9 cellular contexts compared by ENCODE assay signal in genomic region chr19:13095393-13095784, GRCh38. TPM values are rescaled to one million over a fixed set of nuclear protein-coding genes. Genes with fewer than 3 reads are reported as not detected.
DNase-seq lines count a peak whose midpoint lies in the region; ATAC-seq, FAIRE-seq and TF ChIP-seq lines count a peak whose summit lies in the region.
"Had no signal": no experiment of that assay in that cellular context is flagged by ENCODE, and none has a peak within 500 bp of the region (broad histone marks: within the 10 kb centered on the region; RNA-seq: fewer than 3 reads in every experiment).

No MANE protein-coding gene starts in this region.

- H3K36me3 ChIP-seq in kidney (ENCODE audit: control insufficient read depth in 1 of 2, insufficient read depth in 2 of 2, low read length in 2 of 2), result no peaks in the 10 kb centered on the region

- CTCF ChIA-PET in activated naive CD4-positive, alpha-beta T cell treated with anti-CD3 and anti-CD28 coated beads for 36 hours (lab: Charles Lee), result interaction anchor here (0.6 to 6.7 kb wide), 9 partner anchors 10 to 135 kb away, joined by 3 to 92 read pairs (median 18); no protein-coding TSS in a partner anchor
- CTCF ChIA-PET in WTC11 (lab: Charles Lee), result interaction anchor here (0.6 to 9.2 kb wide), 23 partner anchors 9 to 248 kb away, joined by 3 to 276 read pairs (median 11); partner anchors contain the start of genes IER2, NACC1, STX10 and TRMT1

- POLR2A ChIA-PET in WTC11 (lab: Charles Lee), result interaction anchor here (0.7 to 1.6 kb wide), 3 partner anchors 57 to 210 kb away, joined by 3 to 5 read pairs (median 3); no protein-coding TSS in a partner anchor

- ATAC-seq in WTC11 (peak; percentile 30), HG03097 (IDR thresholded peaks at IDR 0.05; ENCODE audit: low FRiP score, unreplicated experiment) (no peak), HG03439 (IDR thresholded peaks at IDR 0.05; ENCODE audit: unreplicated experiment) (no peak)

- no peak overlapping the region for H3K9ac ChIP-seq in kidney (ENCODE audit: low read length in 2 of 2)

- H3K27ac ChIP-seq in kidney (ENCODE audit: low read depth in 2 of 2, low read length in 2 of 2), result no peak overlapping the region

- no peaks in the 10 kb centered on the region for H3K9me3 Mint-ChIP-seq in activated naive CD4-positive, alpha-beta T cell treated with anti-CD3 and anti-CD28 coated beads for 36 hours
- H3K9me3 Mint-ChIP-seq in WTC11 (no peaks in the 10 kb centered on the region), type B pancreatic cell (no peaks in the 10 kb centered on the region)

- H3K36me3 Mint-ChIP-seq in activated naive CD4-positive, alpha-beta T cell treated with anti-CD3 and anti-CD28 coated beads for 36 hours (ENCODE audit: low read depth), result peaks cover 2% of the 10 kb centered on the region
- H3K36me3 Mint-ChIP-seq in WTC11, result no peaks in the 10 kb centered on the region
- H3K36me3 Mint-ChIP-seq in type B pancreatic cell, result no peaks in the 10 kb centered on the region

- H3K4me1 ChIP-seq in kidney (ENCODE audit: control insufficient read depth in 1 of 2, insufficient read depth in 1 of 2, low read depth in 1 of 2, low read length in 2 of 2), result peaks cover 16 to 30% of the 10 kb centered on the region in 2 donors

- peaks cover 31% of the 10 kb centered on the region for H3K27me3 Mint-ChIP-seq in activated naive CD4-positive, alpha-beta T cell treated with anti-CD3 and anti-CD28 coated beads for 36 hours (ENCODE audit: low read depth)
- H3K27me3 Mint-ChIP-seq in WTC11 (ENCODE audit: low read depth), result peaks cover 71% of the 10 kb centered on the region
- H3K27me3 Mint-ChIP-seq in type B pancreatic cell, result peaks cover 74% of the 10 kb centered on the region

- FAIRE-seq in kidney (lab: Jason Lieb, UNC), result no peak

- TF ChIP-seq CTCF in WTC11 (IDR thresholded peaks at IDR 0.05) (no peak), kidney (IDR thresholded peaks at IDR 0.05; ENCODE audit: borderline replicate concordance, extremely low read depth, insufficient read depth) (no peak), type B pancreatic cell (conservative IDR thresholded peaks at IDR 0.05) (no peak)

- no peak overlapping the region for H3K27ac Mint-ChIP-seq in activated naive CD4-positive, alpha-beta T cell treated with anti-CD3 and anti-CD28 coated beads for 36 hours
- H3K27ac Mint-ChIP-seq in WTC11, result no peak overlapping the region
- H3K27ac Mint-ChIP-seq in type B pancreatic cell, result no peak overlapping the region

- DNase-seq in activated naive CD4-positive, alpha-beta T cell treated with anti-CD3 and anti-CD28 coated beads for 36 hours, result peak; percentile 12
- no peak for DNase-seq in activated naive CD4-positive, alpha-beta T cell treated with anti-CD3 and anti-CD28 coated beads, Interleukin-2, amount 50 U/mL, for 16 hours
- DNase-seq in WTC11 (ENCODE audit: low spot score) (peak; percentile 84), kidney (peak; percentile 84), type B pancreatic cell (ENCODE audit: extremely low spot score, unreplicated experiment) (no peak)
- DNase-seq in stimulated activated CD4-positive, alpha-beta T cell treated with anti-CD3 and anti-CD28 coated beads, Interleukin-15, amount 100 ng/mL, for 24 hours, result no peak
- DNase-seq: NCI-H1930 had no signal

- no peak overlapping the region for H3K4me3 Mint-ChIP-seq in activated naive CD4-positive, alpha-beta T cell treated with anti-CD3 and anti-CD28 coated beads for 36 hours
- H3K4me3 Mint-ChIP-seq in WTC11 (peak overlapping the region; percentile 89), type B pancreatic cell (peak overlapping the region; percentile 32)

- H3K9me3 ChIP-seq in kidney (ENCODE audit: control insufficient read depth in 1 of 2, low read length in 2 of 2), result no peaks in the 10 kb centered on the region

- intact Hi-C loops in activated naive CD4-positive, alpha-beta T cell treated with anti-CD3 and anti-CD28 coated beads for 36 hours (cut with micrococcal nuclease), result loop anchor here (2.0 to 5.0 kb wide), 2 partner anchors 35 to 213 kb away; partner anchors contain the start of gene DNASE2
- intact Hi-C loops in kidney (cut with DNase I), result loop anchor here (5.0 kb wide), 1 partner anchor 118 kb away; no protein-coding TSS in a partner anchor

- H3K4me1 Mint-ChIP-seq in activated naive CD4-positive, alpha-beta T cell treated with anti-CD3 and anti-CD28 coated beads for 36 hours (ENCODE audit: low read depth), result peaks cover 35% of the 10 kb centered on the region
- H3K4me1 Mint-ChIP-seq in WTC11 (peaks cover 38% of the 10 kb centered on the region), type B pancreatic cell (ENCODE audit: unreplicated experiment) (peaks cover 13% of the 10 kb centered on the region)

- peak overlapping the region in 1 of 2 donors; percentile 57 for H3K4me3 ChIP-seq in kidney (ENCODE audit: low read length in 2 of 2)

TF ChIP-seq in WTC11, 78 proteins besides CTCF, POLR2A, EP300 and RAD21 (continues in another document):
- no peak for TF ChIP-seq GABPB1 (CRISPR knock-in tag; IDR thresholded peaks at IDR 0.05)
- TF ChIP-seq ZNF317 (CRISPR knock-in tag; IDR thresholded peaks at IDR 0.05; ENCODE audit: borderline replicate concordance, low read depth), result no peak
- peak; percentile 60; the same call in 1 of the 2 replicates for TF ChIP-seq FOXP4 (CRISPR knock-in tag; IDR thresholded peaks at IDR 0.05)
- no peak for TF ChIP-seq NFYB (CRISPR knock-in tag; conservative IDR thresholded peaks at IDR 0.05; ENCODE audit: low read depth)
- no peak for TF ChIP-seq NFATC4 (CRISPR knock-in tag; IDR thresholded peaks at IDR 0.05)
- TF ChIP-seq GRHL2 (CRISPR knock-in tag; IDR thresholded peaks at IDR 0.05; ENCODE audit: insufficient replicate concordance, severe bottlenecking), result no peak
- TF ChIP-seq TCF7 (CRISPR knock-in tag; IDR thresholded peaks at IDR 0.05; ENCODE audit: low read depth), result no peak
- no peak for TF ChIP-seq USF2 (CRISPR knock-in tag; IDR thresholded peaks at IDR 0.05)

RNA-seq across cellular contexts. Expression of gene LYL1, which starts 7.3 kb away (rescaled TPM):
- 1 to 10 TPM; 1.8 to 2.2 TPM for total RNA-seq in activated naive CD4-positive, alpha-beta T cell treated with anti-CD3 and anti-CD28 coated beads for 36 hours
- total RNA-seq in WTC11 (2021) (0.60 to 1.2 TPM (median 0.66 TPM) in 3 replicates), kidney (13.8 TPM), type B pancreatic cell (ENCODE audit: low replicate concordance) (0.19 TPM in 1 of 2 replicates, not detected in the other)
- polyA plus RNA-seq in kidney (ENCODE audit: insufficient read depth, low read depth, low replicate concordance), result 8.5 TPM

RNA-seq across cellular contexts. Expression of gene TRMT1, which starts 21.2 kb away (rescaled TPM):
- total RNA-seq in activated naive CD4-positive, alpha-beta T cell treated with anti-CD3 and anti-CD28 coated beads for 36 hours, result 10 to 100 TPM; 55.8 to 59.6 TPM
- total RNA-seq in WTC11 (2021) (84.0 to 106 TPM (median 86.0 TPM) in 3 replicates), kidney (40.0 TPM), type B pancreatic cell (ENCODE audit: low replicate concordance) (48.1 and 69.7 TPM in 2 replicates)
- 22.7 TPM for polyA plus RNA-seq in kidney (ENCODE audit: insufficient read depth, low read depth, low replicate concordance)

RNA-seq across cellular contexts. Expression of gene NACC1, which starts 22.7 kb away (rescaled TPM):
- total RNA-seq in activated naive CD4-positive, alpha-beta T cell treated with anti-CD3 and anti-CD28 coated beads for 36 hours, result 10 to 100 TPM; 41.3 to 45.0 TPM
- 212 to 237 TPM (median 213 TPM) in 3 replicates for total RNA-seq in WTC11 (2021)
- total RNA-seq in kidney, result 46.1 TPM
- polyA plus RNA-seq in kidney (ENCODE audit: insufficient read depth, low read depth, low replicate concordance), result 16.7 TPM
- 66.8 and 77.9 TPM in 2 replicates for total RNA-seq in type B pancreatic cell (ENCODE audit: low replicate concordance)

RNA-seq across cellular contexts. Expression of gene STX10, which starts 54.8 kb away (rescaled TPM):
- 10 to 100 TPM; 48.3 to 48.9 TPM for total RNA-seq in activated naive CD4-positive, alpha-beta T cell treated with anti-CD3 and anti-CD28 coated beads for 36 hours
- total RNA-seq in WTC11 (2021) (53.7 to 56.9 TPM (median 54.6 TPM) in 3 replicates), kidney (39.5 TPM), type B pancreatic cell (ENCODE audit: low replicate concordance) (45.2 and 46.8 TPM in 2 replicates)
- 52.9 TPM for polyA plus RNA-seq in kidney (ENCODE audit: insufficient read depth, low read depth, low replicate concordance)

RNA-seq across cellular contexts. Expression of gene IER2, which starts 54.8 kb away (rescaled TPM):
- 100 to 1,000 TPM; 120 to 123 TPM for total RNA-seq in activated naive CD4-positive, alpha-beta T cell treated with anti-CD3 and anti-CD28 coated beads for 36 hours
- total RNA-seq in WTC11 (2021) (138 to 154 TPM (median 150 TPM) in 3 replicates), kidney (73.9 TPM), type B pancreatic cell (ENCODE audit: low replicate concordance) (103 and 322 TPM in 2 replicates)
- polyA plus RNA-seq in kidney (ENCODE audit: insufficient read depth, low read depth, low replicate concordance), result 96.7 TPM

Comparison
In these comparisons a context has a peak if more than half of its experiments do, and no peak if none do; other contexts are left out.
1. DNase-seq: peak in activated naive CD4-positive, alpha-beta T cell treated with anti-CD3 and anti-CD28 coated beads for 36 hours (single experiment), WTC11 (single experiment) and kidney (single experiment); none in activated naive CD4-positive, alpha-beta T cell treated with anti-CD3 and anti-CD28 coated beads, Interleukin-2, amount 50 U/mL, for 16 hours (single experiment), type B pancreatic cell (single experiment) and stimulated activated CD4-positive, alpha-beta T cell treated with anti-CD3 and anti-CD28 coated beads, Interleukin-15, amount 100 ng/mL, for 24 hours (single experiment).